Comparison of ENCODE assay signal across 20 cellular contexts in genomic region chr7:126803990-126804389, GRCh38.
DNase-seq lines count a peak whose midpoint lies in the region; TF ChIP-seq lines count a peak whose summit lies in the region.
"Had no signal": no experiment of that assay in that cellular context is flagged by ENCODE, and none has a peak within 500 bp of the region (broad histone marks: within the 10 kb centered on the region; RNA-seq: fewer than 3 reads in every experiment).

No MANE protein-coding gene starts in this region.

- WGBS in hepatocyte (ENCODE audit: low lambda C conversion rate, missing lambda C conversion rate), result 11% methylated on average over 2 of the region's 2 CpGs
- 11% methylated on average over 2 of the region's 2 CpGs for WGBS in smooth muscle cell (ENCODE audit: low lambda C conversion rate)

- H3K27me3 Mint-ChIP-seq in activated CD4-positive, alpha-beta T cell treated with anti-CD3 and anti-CD28 coated beads, Interleukin-2, amount 10 ng/mL, durations not matched to agents 7 days and 5 days, result no peaks in the 10 kb centered on the region
- H3K27me3 Mint-ChIP-seq: CD8-positive, alpha-beta memory T cell had no signal

- H3K4me3 ChIP-seq in hepatocyte (no peak overlapping the region), smooth muscle cell (no peak overlapping the region), MM.1S (ENCODE audit: low read length) (no peak overlapping the region)

- no peaks in the 10 kb centered on the region for H3K9me3 Mint-ChIP-seq in activated CD4-positive, alpha-beta T cell treated with anti-CD3 and anti-CD28 coated beads, Interleukin-2, amount 10 ng/mL, durations not matched to agents 7 days and 5 days
- H3K9me3 Mint-ChIP-seq: CD8-positive, alpha-beta memory T cell; H9; HFFc6 had no signal

- no peaks in the 10 kb centered on the region for H3K4me1 Mint-ChIP-seq in activated CD4-positive, alpha-beta T cell treated with anti-CD3 and anti-CD28 coated beads, Interleukin-2, amount 10 ng/mL, durations not matched to agents 7 days and 5 days
- H3K4me1 Mint-ChIP-seq: CD8-positive, alpha-beta memory T cell had no signal

- CTCF ChIA-PET in activated CD4-positive, alpha-beta T cell treated with anti-CD3 and anti-CD28 coated beads, Interleukin-2, amount 10 ng/mL, durations not matched to agents 7 days and 5 days (lab: Charles Lee), result no interaction called here

- DNase-seq in activated CD4-positive, alpha-beta T cell treated with anti-CD3 and anti-CD28 coated beads, Interleukin-2, amount 10 ng/mL, durations not matched to agents 7 days and 5 days, result no peak
- DNase-seq in activated CD4-positive, alpha-beta T cell treated with anti-CD3 and anti-CD28 coated beads, Interleukin-2, amount 50 U/mL, for 1 hour, result no peak
- DNase-seq in astrocyte of the hippocampus (ENCODE audit: low read depth, low spot score), result peak; percentile 9
- peak; percentile 21 for DNase-seq in hepatocyte (ENCODE audit: low spot score)
- DNase-seq in smooth muscle cell (lab: John Stamatoyannopoulos, UW; ENCODE audit: unreplicated experiment), result no peak
- no peak for DNase-seq in foreskin melanocyte
- no peak for DNase-seq in MM.1S
- DNase-seq in 8988T, result no peak
- DNase-seq: AML-193; Calu3; CD8-positive, alpha-beta memory T cell; DMS153; H9; HFFc6; Kasumi-1; NCI-H1417 treated with DMSO at 0.1 percent for 48 hours; NCI-H187 treated with DMSO at 0.1 percent for 48 hours; NCI-H510A; NK-92 treated with Interleukin-12 subunit alpha and Interleukin-12 subunit beta, amount 100 ng/mL, for 24 hours had no signal

- POLR2A ChIA-PET in activated CD4-positive, alpha-beta T cell treated with anti-CD3 and anti-CD28 coated beads, Interleukin-2, amount 10 ng/mL, durations not matched to agents 7 days and 5 days (lab: Charles Lee), result no interaction called here

- H3K79me2 ChIP-seq in hepatocyte (no peaks in the 10 kb centered on the region), smooth muscle cell (ENCODE audit: low read depth) (no peaks in the 10 kb centered on the region), MM.1S (ENCODE audit: low read length) (no peaks in the 10 kb centered on the region)

- H3K36me3 Mint-ChIP-seq in activated CD4-positive, alpha-beta T cell treated with anti-CD3 and anti-CD28 coated beads, Interleukin-2, amount 10 ng/mL, durations not matched to agents 7 days and 5 days (ENCODE audit: low read depth), result no peaks in the 10 kb centered on the region
- H3K36me3 Mint-ChIP-seq: CD8-positive, alpha-beta memory T cell had no signal

- H4K20me1 ChIP-seq in hepatocyte (ENCODE audit: insufficient read depth, poor library complexity, severe bottlenecking) (no peaks in the 10 kb centered on the region), smooth muscle cell (ENCODE audit: low read depth) (no peaks in the 10 kb centered on the region), MM.1S (ENCODE audit: insufficient read depth, low read length) (no peaks in the 10 kb centered on the region)

- H3K36me3 ChIP-seq in hepatocyte (replicated peaks; ENCODE audit: insufficient read depth, low read depth) (no peaks in the 10 kb centered on the region), smooth muscle cell (ENCODE audit: low read depth) (no peaks in the 10 kb centered on the region), MM.1S (replicated peaks; ENCODE audit: insufficient read depth, low read length) (no peaks in the 10 kb centered on the region)

- H3K4me1 ChIP-seq in hepatocyte (ENCODE audit: insufficient read depth), result peaks cover 11% of the 10 kb centered on the region
- peaks cover 10% of the 10 kb centered on the region for H3K4me1 ChIP-seq in smooth muscle cell (ENCODE audit: low read depth)
- no peaks in the 10 kb centered on the region for H3K4me1 ChIP-seq in MM.1S (ENCODE audit: low read length)

- H3K27ac ChIP-seq in hepatocyte (no peak overlapping the region), smooth muscle cell (ENCODE audit: low read depth) (no peak overlapping the region), MM.1S (ENCODE audit: low read length) (no peak overlapping the region)
- H3K27ac ChIP-seq: C4-2B had no signal

- TF ChIP-seq CTCF in hepatocyte (IDR thresholded peaks at IDR 0.05; ENCODE audit: poor library complexity) (no peak), smooth muscle cell (IDR thresholded peaks at IDR 0.05; ENCODE audit: borderline replicate concordance, insufficient read depth, poor library complexity, severe bottlenecking) (no peak), MM.1S (IDR thresholded peaks at IDR 0.05; ENCODE audit: low read length) (no peak)

- no peaks in the 10 kb centered on the region for H3K9me2 ChIP-seq in hepatocyte (replicated peaks; ENCODE audit: insufficient read depth)
- no peaks in the 10 kb centered on the region for H3K9me2 ChIP-seq in MM.1S (replicated peaks; ENCODE audit: insufficient read depth, low read length)

- H3K9ac ChIP-seq in smooth muscle cell (ENCODE audit: low read depth) (no peak overlapping the region), MM.1S (ENCODE audit: low read length) (no peak overlapping the region)

- H3F3A ChIP-seq in smooth muscle cell (ENCODE audit: low read depth) (peaks cover 8% of the 10 kb centered on the region), MM.1S (ENCODE audit: insufficient read depth, low read length) (no peaks in the 10 kb centered on the region)

- H3K9me3 ChIP-seq in hepatocyte (ENCODE audit: low read depth) (no peaks in the 10 kb centered on the region), smooth muscle cell (replicated peaks; ENCODE audit: low read depth) (no peaks in the 10 kb centered on the region), MM.1S (replicated peaks; ENCODE audit: insufficient read depth, low read length) (no peaks in the 10 kb centered on the region)

- H3K27ac Mint-ChIP-seq in activated CD4-positive, alpha-beta T cell treated with anti-CD3 and anti-CD28 coated beads, Interleukin-2, amount 10 ng/mL, durations not matched to agents 7 days and 5 days, result peak overlapping the region; percentile 46
- H3K27ac Mint-ChIP-seq: CD8-positive, alpha-beta memory T cell; H9; HFFc6 had no signal

- H3K27me3 ChIP-seq in hepatocyte (no peaks in the 10 kb centered on the region), smooth muscle cell (ENCODE audit: low read depth) (no peaks in the 10 kb centered on the region), MM.1S (replicated peaks; ENCODE audit: insufficient read depth, low read length) (no peaks in the 10 kb centered on the region)

- H2AFZ ChIP-seq in hepatocyte (no peak overlapping the region), smooth muscle cell (ENCODE audit: low read depth) (no peak overlapping the region), MM.1S (ENCODE audit: low read length) (no peak overlapping the region)

- H3K4me2 ChIP-seq in hepatocyte, result peak overlapping the region; percentile 59
- H3K4me2 ChIP-seq in smooth muscle cell, result peak overlapping the region; percentile 73
- H3K4me2 ChIP-seq in MM.1S (ENCODE audit: low read depth, low read length), result no peak overlapping the region

- no peak overlapping the region for H3K4me3 Mint-ChIP-seq in activated CD4-positive, alpha-beta T cell treated with anti-CD3 and anti-CD28 coated beads, Interleukin-2, amount 10 ng/mL, durations not matched to agents 7 days and 5 days
- H3K4me3 Mint-ChIP-seq: CD8-positive, alpha-beta memory T cell; H9; HFFc6 had no signal

Comparison
In these comparisons a context has a peak if more than half of its experiments do, and no peak if none do; other contexts are left out.
1. DNase-seq: peak in astrocyte of the hippocampus (single experiment) and hepatocyte (single experiment); none in activated CD4-positive, alpha-beta T cell treated with anti-CD3 and anti-CD28 coated beads, Interleukin-2, amount 10 ng/mL, durations not matched to agents 7 days and 5 days (single experiment), activated CD4-positive, alpha-beta T cell treated with anti-CD3 and anti-CD28 coated beads, Interleukin-2, amount 50 U/mL, for 1 hour (single experiment), smooth muscle cell (single experiment), foreskin melanocyte (single experiment), MM.1S (single experiment) and 8988T (single experiment).